In the genomic region with DNA sequence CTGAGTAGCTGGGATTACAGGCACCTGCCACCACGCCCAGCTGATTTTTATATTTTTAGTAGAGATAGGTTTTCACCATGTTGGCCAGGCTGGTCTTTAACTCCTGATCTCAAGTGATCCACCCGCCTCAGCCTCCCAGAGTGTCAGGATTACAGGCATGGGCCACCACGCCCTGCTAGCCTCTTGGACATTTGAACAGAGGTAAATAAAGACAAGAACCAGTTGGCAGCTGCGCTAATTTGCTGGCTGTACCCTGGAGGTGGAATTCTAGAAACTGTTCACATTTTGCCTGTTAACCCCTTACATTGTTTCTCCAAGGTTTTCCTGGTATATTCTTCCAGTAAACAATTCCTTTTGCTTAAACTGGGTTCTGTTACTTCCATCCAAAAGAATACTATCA, we compare ENCODE assay signal across 27 cellular contexts.
DNase-seq lines count a peak whose midpoint lies in the region; ATAC-seq and TF ChIP-seq lines count a peak whose summit lies in the region.
"Had no signal": no experiment of that assay in that cellular context is flagged by ENCODE, and none has a peak within 500 bp of the region (broad histone marks: within the 10 kb centered on the region; RNA-seq: fewer than 3 reads in every experiment).

No MANE protein-coding gene starts in this region.

- no peak overlapping the region for H3K27ac Mint-ChIP-seq in activated T-cell treated with anti-CD3 and anti-CD28 coated beads, Interleukin-2, amount 50 U/mL, for 72 hours
- H3K27ac Mint-ChIP-seq: CD4-positive, alpha-beta memory T cell; IgD-negative memory B cell had no signal

- no peaks in the 10 kb centered on the region for H3K4me1 Mint-ChIP-seq in activated T-cell treated with anti-CD3 and anti-CD28 coated beads, Interleukin-2, amount 50 U/mL, for 72 hours (ENCODE audit: low read depth)
- H3K4me1 Mint-ChIP-seq: CD4-positive, alpha-beta memory T cell; IgD-negative memory B cell had no signal

- no peaks in the 10 kb centered on the region for H3K9me3 ChIP-seq in left ventricle myocardium inferior (replicated peaks)
- H3K9me3 ChIP-seq: A549, HAP-1 had no signal

- H3K4me3 ChIP-seq in left ventricle myocardium inferior = no peak overlapping the region
- H3K4me3 ChIP-seq: A549, GM12878, HAP-1, SK-N-MC had no signal

- H3K36me3 ChIP-seq in left ventricle myocardium inferior = no peaks in the 10 kb centered on the region
- H3K36me3 ChIP-seq: HAP-1 had no signal

- no peak overlapping the region for H3K4me3 Mint-ChIP-seq in activated T-cell treated with anti-CD3 and anti-CD28 coated beads, Interleukin-2, amount 50 U/mL, for 72 hours
- H3K4me3 Mint-ChIP-seq: CD4-positive, alpha-beta memory T cell; IgD-negative memory B cell had no signal

- peak; percentile 26 for DNase-seq in Right ventricle myocardium inferior (ENCODE audit: missing footprints)
- DNase-seq in left ventricle myocardium inferior = no peak
- DNase-seq in SHP77 treated with DMSO at 0.1 percent for 48 hours (lab: John Stamatoyannopoulos, UW) = peak; percentile 45
- DNase-seq in left lobe of liver (ENCODE audit: low spot score) = no peak
- DNase-seq in DMS53 (lab: John Stamatoyannopoulos, UW) = no peak
- no peak for DNase-seq in activated T-cell treated with anti-CD3 and anti-CD28 coated beads, Interleukin-2, amount 50 U/mL, for 72 hours
- DNase-seq in D341Med (ENCODE audit: low spot score) = no peak
- DNase-seq: AML-193; C1 segment of cervical spinal cord; CD4-positive, alpha-beta memory T cell; COR-L47; DMS79; EL; GDM1; GOT3; MM.1S; NCI-H2081; NCI-H345; NCI-H524 treated with DMSO at 0.1 percent for 48 hours; RPMI8226; SIG-M5 had no signal

- H3K27ac ChIP-seq in left ventricle myocardium inferior (replicated peaks) = no peak overlapping the region
- H3K27ac ChIP-seq: KMS-11, SK-N-MC had no signal

- H3K4me1 ChIP-seq in left ventricle myocardium inferior = peaks cover 64% of the 10 kb centered on the region

- no peaks in the 10 kb centered on the region for H3K27me3 Mint-ChIP-seq in activated T-cell treated with anti-CD3 and anti-CD28 coated beads, Interleukin-2, amount 50 U/mL, for 72 hours (ENCODE audit: low read depth)
- H3K27me3 Mint-ChIP-seq: CD4-positive, alpha-beta memory T cell; IgD-negative memory B cell had no signal

- peaks cover 1 to 3% of the 10 kb centered on the region in 2 donors for H3K9me3 Mint-ChIP-seq in activated T-cell treated with anti-CD3 and anti-CD28 coated beads, Interleukin-2, amount 50 U/mL, for 72 hours

- TF ChIP-seq CTCF in left ventricle myocardium inferior (IDR thresholded peaks at IDR 0.05; ENCODE audit: borderline replicate concordance) = no peak

- no peaks in the 10 kb centered on the region for H3K27me3 ChIP-seq in left ventricle myocardium inferior (ENCODE audit: low read depth)

- intact Hi-C loops in Right ventricle myocardium inferior (cut with DNase I) (no loop called here), left ventricle myocardium inferior (cut with micrococcal nuclease) (no loop called here)

- H3K36me3 Mint-ChIP-seq in activated T-cell treated with anti-CD3 and anti-CD28 coated beads, Interleukin-2, amount 50 U/mL, for 72 hours (ENCODE audit: insufficient read depth in 2 of 2) = no peaks in the 10 kb centered on the region
- H3K36me3 Mint-ChIP-seq: CD4-positive, alpha-beta memory T cell; IgD-negative memory B cell had no signal

- ATAC-seq in Right ventricle myocardium inferior (no peak), left lobe of liver (peak; percentile 85)
- no peak for ATAC-seq in activated T-cell treated with anti-CD3 and anti-CD28 coated beads, Interleukin-2, amount 50 U/mL, for 72 hours (replicated peaks in 1 of 2)
- ATAC-seq: A549, GM12878 had no signal

Comparison
In these comparisons a context has a peak if more than half of its experiments do, and no peak if none do; other contexts are left out.
1. DNase-seq: peak in Right ventricle myocardium inferior (single experiment) and SHP77 treated with DMSO at 0.1 percent for 48 hours (single experiment); none in left ventricle myocardium inferior (single experiment), left lobe of liver (single experiment), DMS53 (single experiment), activated T-cell treated with anti-CD3 and anti-CD28 coated beads, Interleukin-2, amount 50 U/mL, for 72 hours (0 of 2) and D341Med (single experiment).